ENCODE assay signal across 14 cellular contexts in the genomic region with DNA sequence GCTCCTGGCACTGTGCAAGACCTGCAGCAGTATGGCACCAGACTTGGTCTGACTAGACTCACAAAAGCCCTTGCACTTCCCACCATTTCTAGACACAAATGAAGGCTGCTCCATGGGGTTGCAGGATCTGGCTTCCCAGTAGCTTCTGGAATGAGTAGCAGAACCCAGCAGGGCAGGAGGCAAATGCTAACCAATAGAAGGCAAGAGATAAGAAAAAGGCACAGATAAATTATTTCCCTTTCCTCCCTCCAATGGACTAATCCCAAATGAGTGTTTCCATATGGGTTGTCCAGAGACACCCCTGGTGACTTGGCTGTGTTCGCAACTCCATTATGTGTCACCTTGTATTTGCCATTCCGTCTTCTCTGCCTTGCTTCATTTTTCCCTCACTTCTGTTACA.
"Had no signal": no experiment of that assay in that cellular context is flagged by ENCODE, and none has a peak within 500 bp of the region (broad histone marks: within the 10 kb centered on the region; RNA-seq: fewer than 3 reads in every experiment).

No MANE protein-coding gene starts in this region.

- H3K4me1 Mint-ChIP-seq: activated B cell treated with CpG ODN at 0.5 μM for 24 hours; activated CD4-positive, alpha-beta T cell treated with anti-CD3 and anti-CD28 coated beads, Interleukin-2, amount 10 ng/mL, durations not matched to agents 7 days and 5 days had no signal

- H3K27ac ChIP-seq: cardiac muscle cell, coronary artery, hepatocyte had no signal

- DNase-seq: activated B cell treated with CpG ODN at 0.5 μM for 24 hours; activated CD4-positive, alpha-beta T cell treated with anti-CD3 and anti-CD28 coated beads, Interleukin-2, amount 10 ng/mL, durations not matched to agents 7 days and 5 days; activated CD8-positive, alpha-beta memory T cell treated with anti-CD3 and anti-CD28 coated beads for 24 hours; activated naive CD4-positive, alpha-beta T cell treated with Interleukin-2 at 50 U/mL for 16 hours; effector CD8-positive, alpha-beta T cell; immature natural killer cell; left colon; mammary epithelial cell; stimulated activated CD4-positive, alpha-beta T cell treated with anti-CD3 and anti-CD28 coated beads, Interleukin-2, amount 100 ng/mL, for 48 hours; stimulated activated naive CD8-positive, alpha-beta T cell treated with anti-CD3 and anti-CD28 coated beads, Interleukin-15, Interleukin-2, amounts not matched to agents 100 U/mL and 50 U/mL, for 24 hours had no signal

- H3K4me3 ChIP-seq: cardiac muscle cell, coronary artery, hepatocyte had no signal

- H3K27me3 Mint-ChIP-seq: activated CD4-positive, alpha-beta T cell treated with anti-CD3 and anti-CD28 coated beads, Interleukin-2, amount 10 ng/mL, durations not matched to agents 7 days and 5 days; natural killer cell treated with Interleukin-12 subunit alpha and Interleukin-12 subunit beta and Interleukin-15 and Interleukin-18, amount 100 ng/mL, for 72 hours had no signal

- H3K27me3 ChIP-seq: cardiac muscle cell, hepatocyte had no signal

- ATAC-seq: natural killer cell treated with Interleukin-12 subunit alpha and Interleukin-12 subunit beta and Interleukin-15 and Interleukin-18, amount 100 ng/mL, for 72 hours; stimulated activated naive CD8-positive, alpha-beta T cell treated with anti-CD3 and anti-CD28 coated beads, Interleukin-15, Interleukin-2, amounts not matched to agents 100 U/mL and 50 U/mL, for 24 hours had no signal

- H3K36me3 ChIP-seq: cardiac muscle cell had no signal

- H3K9me3 Mint-ChIP-seq: activated B cell treated with CpG ODN at 0.5 μM for 24 hours; activated CD4-positive, alpha-beta T cell treated with anti-CD3 and anti-CD28 coated beads, Interleukin-2, amount 10 ng/mL, durations not matched to agents 7 days and 5 days; immature natural killer cell; natural killer cell treated with Interleukin-12 subunit alpha and Interleukin-12 subunit beta and Interleukin-15 and Interleukin-18, amount 100 ng/mL, for 72 hours had no signal

- H3K36me3 Mint-ChIP-seq: natural killer cell treated with Interleukin-12 subunit alpha and Interleukin-12 subunit beta and Interleukin-15 and Interleukin-18, amount 100 ng/mL, for 72 hours had no signal

- H3K27ac Mint-ChIP-seq: activated B cell treated with CpG ODN at 0.5 μM for 24 hours; activated CD4-positive, alpha-beta T cell treated with anti-CD3 and anti-CD28 coated beads, Interleukin-2, amount 10 ng/mL, durations not matched to agents 7 days and 5 days; natural killer cell treated with Interleukin-12 subunit alpha and Interleukin-12 subunit beta and Interleukin-15 and Interleukin-18, amount 100 ng/mL, for 72 hours had no signal

- H2AFZ ChIP-seq: hepatocyte had no signal

- H3K4me3 Mint-ChIP-seq: activated B cell treated with CpG ODN at 0.5 μM for 24 hours; activated CD4-positive, alpha-beta T cell treated with anti-CD3 and anti-CD28 coated beads, Interleukin-2, amount 10 ng/mL, durations not matched to agents 7 days and 5 days; immature natural killer cell; natural killer cell treated with Interleukin-12 subunit alpha and Interleukin-12 subunit beta and Interleukin-15 and Interleukin-18, amount 100 ng/mL, for 72 hours had no signal
